In genomic region chr17:8435245-8436168, GRCh38 we compare ENCODE assay signal across 1 cellular context.
TF ChIP-seq lines count a peak whose summit lies in the region.

TSS of gene NDEL1 (plus strand) at chr17:8435884. CDS start at chr17:8444272, 8,388 bp downstream.

TF ChIP-seq in HepG2, 621 proteins besides CTCF, POLR2A, EP300 and RAD21 (continued from another document and continues in another):
- TF ChIP-seq ZHX2 (IDR thresholded peaks at IDR 0.05; ENCODE audit: low read depth) (peak; percentile 77), ZHX2 (CRISPR knock-in tag; IDR thresholded peaks at IDR 0.05; ENCODE audit: borderline replicate concordance) (no peak), ZBTB39 (CRISPR knock-in tag; IDR thresholded peaks at IDR 0.05) (peak; percentile 61; the same call in 1 of the 2 replicates), MEIS2 (CRISPR knock-in tag; IDR thresholded peaks at IDR 0.05) (peak; percentile 73; the same call in 1 of the 2 replicates), FOXP4 (CRISPR knock-in tag; IDR thresholded peaks at IDR 0.05) (peak; percentile 63), ZFP91 (CRISPR knock-in tag; IDR thresholded peaks at IDR 0.05; ENCODE audit: borderline replicate concordance) (peak; percentile 57; the same call in 1 of the 2 replicates), MXD1 (CRISPR knock-in tag; IDR thresholded peaks at IDR 0.05) (peak; percentile 76; the same call in 1 of the 2 replicates), FOSL1 (CRISPR knock-in tag; IDR thresholded peaks at IDR 0.05; ENCODE audit: borderline replicate concordance) (no peak), ZKSCAN8 (CRISPR knock-in tag; IDR thresholded peaks at IDR 0.05; ENCODE audit: borderline replicate concordance) (no peak; the same call in 1 of the 2 replicates), ZNF564 (CRISPR knock-in tag; IDR thresholded peaks at IDR 0.05) (no peak), ZNF572 (CRISPR knock-in tag; IDR thresholded peaks at IDR 0.05) (no peak), IRF2 (CRISPR knock-in tag; IDR thresholded peaks at IDR 0.05) (peak; percentile 49; the same call in 1 of the 2 replicates), REPIN1 (CRISPR knock-in tag; IDR thresholded peaks at IDR 0.05; ENCODE audit: borderline replicate concordance, low read depth) (0 out of 2 replicates have a peak, but pooled peaks have one; percentile 30), MXI1 (IDR thresholded peaks at IDR 0.05; ENCODE audit: borderline replicate concordance, low read depth, low read length) (peak; percentile 89; the same call in 2 of the 3 replicates), SRSF4 (IDR thresholded peaks at IDR 0.05; ENCODE audit: low read depth, low read length, poor library complexity, severe bottlenecking) (no peak), TBP (CRISPR knock-in tag; IDR thresholded peaks at IDR 0.05) (no peak), FUBP1 (CRISPR knock-in tag; IDR thresholded peaks at IDR 0.05; ENCODE audit: borderline replicate concordance) (no peak), KAT7 (CRISPR knock-in tag; IDR thresholded peaks at IDR 0.05; ENCODE audit: borderline replicate concordance) (peak; percentile 11; the same call in 1 of the 2 replicates), ELF1 (CRISPR knock-in tag; IDR thresholded peaks at IDR 0.05) (0 out of 2 replicates have a peak, but pooled peaks have one; percentile 20), ZBTB14 (CRISPR knock-in tag; IDR thresholded peaks at IDR 0.05) (0 out of 2 replicates have a peak, but pooled peaks have one; percentile 20), ARID4A (CRISPR knock-in tag; IDR thresholded peaks at IDR 0.05; ENCODE audit: borderline replicate concordance) (peak; percentile 87), ZNF124 (CRISPR knock-in tag; IDR thresholded peaks at IDR 0.05) (no peak; the same call in 1 of the 2 replicates), GTF2F1 (IDR thresholded peaks at IDR 0.05; ENCODE audit: low read length) (0 out of 2 replicates have a peak, but pooled peaks have one; percentile 27), HMGXB3 (CRISPR knock-in tag; IDR thresholded peaks at IDR 0.05; ENCODE audit: borderline replicate concordance) (peak; percentile 41; the same call in 1 of the 2 replicates), ZFAT (CRISPR knock-in tag; conservative IDR thresholded peaks at IDR 0.05) (no peak), BRCA1 (CRISPR knock-in tag; IDR thresholded peaks at IDR 0.05) (peak; percentile 76; the same call in 1 of the 2 replicates)
